In genomic region chr7:159027091-159027802, GRCh38 we compare ENCODE assay signal across 12 cellular contexts.
DNase-seq lines count a peak whose midpoint lies in the region; ATAC-seq, FAIRE-seq and TF ChIP-seq lines count a peak whose summit lies in the region.
"Had no signal": no experiment of that assay in that cellular context is flagged by ENCODE, and none has a peak within 500 bp of the region (broad histone marks: within the 10 kb centered on the region; RNA-seq: fewer than 3 reads in every experiment).

No MANE protein-coding gene starts in this region.

- no peak overlapping the region for H3K4me2 ChIP-seq in neural cell (ENCODE audit: low read length)
- H3K4me2 ChIP-seq in HepG2 (ENCODE audit: low read depth, low read length), result no peak overlapping the region

- H3K36me3 ChIP-seq in colonic mucosa (no peaks in the 10 kb centered on the region), neural cell (ENCODE audit: insufficient read depth, low read length) (no peaks in the 10 kb centered on the region), HepG2 (replicated peaks in 1 of 2; ENCODE audit: control insufficient read depth in 1 of 2, insufficient read depth in 2 of 2, low read length in 2 of 2) (no peaks in the 10 kb centered on the region)

- ATAC-seq in HepG2, result no peak

- TF ChIP-seq RAD21 in neural cell (conservative IDR thresholded peaks at IDR 0.05) (peak; percentile 50), HepG2 (CRISPR knock-in tag; IDR thresholded peaks at IDR 0.05) (no peak)

- POLR2A ChIA-PET in HepG2 (lab: Yijun Ruan, JAX), result no interaction called here

- DNase-seq in DMS53 (lab: John Stamatoyannopoulos, UW) (peak; percentile 84), DMS53 treated with DMSO at 0.1 percent for 48 hours (lab: John Stamatoyannopoulos, UW; ENCODE audit: unreplicated experiment) (no peak), LHCN-M2 (ENCODE audit: low read depth) (peak; percentile 18), colonic mucosa (peak; percentile 18), HepG2 (ENCODE audit: low spot score) (no peak), epidermal melanocyte (ENCODE audit: insufficient read length, low spot score) (no peak), RPMI8226 (no peak)
- DNase-seq: EL had no signal

- H3K4me1 ChIP-seq in colonic mucosa, result peaks cover 4% of the 10 kb centered on the region
- no peaks in the 10 kb centered on the region; the same call in 1 of the 2 replicates for H3K4me1 ChIP-seq in HepG2 (ENCODE audit: insufficient read depth, low read length)

- intact Hi-C loops in colonic mucosa (cut with DNase I) (no loop called here), HepG2 (cut with micrococcal nuclease; ENCODE audit: unreplicated experiment) (no loop called here)

- in situ Hi-C loops in HepG2 (cut with HindIII; ENCODE audit: extremely low pct_ligation_motif_present, low pct_unique_long_range_greater_than_20kb), result no loop called here

- H3K9me3 ChIP-seq in colonic mucosa (no peaks in the 10 kb centered on the region), neural cell (ENCODE audit: low read length) (no peaks in the 10 kb centered on the region), HepG2 (ENCODE audit: low read length) (no peaks in the 10 kb centered on the region)

- WGBS in HepG2 (ENCODE audit: low lambda C conversion rate), result 59% methylated on average over 22 of the region's 22 CpGs

- no peaks in the 10 kb centered on the region for H3F3A ChIP-seq in neural cell (ENCODE audit: insufficient read depth, low read length, poor library complexity, severe bottlenecking)

- no TSS peak for BruUV-seq in HepG2 (replicated peaks; lab: Mats Ljungman, UMichigan)

- TF ChIP-seq CTCF in colonic mucosa (IDR thresholded peaks at IDR 0.05) (no peak), neural cell (IDR thresholded peaks at IDR 0.05; ENCODE audit: poor library complexity, severe bottlenecking) (peak; percentile 48), HepG2 (CRISPR knock-in tag; IDR thresholded peaks at IDR 0.05) (no peak)

- H2AFZ ChIP-seq in neural cell (ENCODE audit: low read depth, low read length) (no peak overlapping the region), HepG2 (ENCODE audit: low read length) (no peak overlapping the region)

- TF ChIP-seq POLR2A in HepG2 (IDR thresholded peaks at IDR 0.05; ENCODE audit: insufficient read depth in 1 of 2, low read depth in 2 of 2, low read length in 2 of 2), result no peak

- no peaks in the 10 kb centered on the region for H4K20me1 ChIP-seq in neural cell (ENCODE audit: insufficient read depth)
- no peaks in the 10 kb centered on the region for H4K20me1 ChIP-seq in HepG2 (ENCODE audit: insufficient read depth, low read length)

- no peaks in the 10 kb centered on the region for H3K27me3 ChIP-seq in colonic mucosa
- H3K27me3 ChIP-seq in neural cell (ENCODE audit: insufficient read depth, low read depth, low read length), result peaks cover 3% of the 10 kb centered on the region
- peaks cover 1 to 46% of the 10 kb centered on the region in 2 experiments; a peak in 3 of 5 replicates for H3K27me3 ChIP-seq in HepG2 (ENCODE audit: control insufficient read depth in 1 of 2, insufficient read depth in 2 of 2, low read length in 2 of 2)

- TF ChIP-seq EP300 in neural cell (conservative IDR thresholded peaks at IDR 0.05; ENCODE audit: poor library complexity, severe bottlenecking) (no peak), HepG2 (IDR thresholded peaks at IDR 0.05; ENCODE audit: low read depth in 2 of 2, low read length in 2 of 2) (no peak), HepG2 (CRISPR knock-in tag; IDR thresholded peaks at IDR 0.05; ENCODE audit: borderline replicate concordance) (no peak)

- no peak overlapping the region for H3K27ac ChIP-seq in colonic mucosa
- H3K27ac ChIP-seq in neural cell (ENCODE audit: low read length), result no peak overlapping the region
- no peak overlapping the region for H3K27ac ChIP-seq in HepG2 (ENCODE audit: extremely low read length, insufficient read depth, low read length)
- H3K27ac ChIP-seq: epithelial cell of prostate, HL-60 had no signal

- CTCF ChIA-PET in HepG2 (lab: Yijun Ruan, JAX; ENCODE audit: low intra/inter-chr PET ratio, low total read pairs), result no interaction called here

- no peak for FAIRE-seq in HepG2 (lab: Jason Lieb, UNC)
- FAIRE-seq: A204.1 had no signal

- no peaks in the 10 kb centered on the region for H3K9me2 ChIP-seq in neural cell (ENCODE audit: insufficient read depth, low read length)

- H3K9ac ChIP-seq in colonic mucosa (ENCODE audit: low read depth in 2 of 2, low read length in 2 of 2) (no peak overlapping the region), neural cell (ENCODE audit: low read length) (no peak overlapping the region), HepG2 (ENCODE audit: insufficient read depth, low read depth, low read length) (no peak overlapping the region)

- H3K4me3 ChIP-seq in colonic mucosa (no peak overlapping the region), neural cell (ENCODE audit: low read length) (no peak overlapping the region), HepG2 (replicated peaks in 1 of 3; ENCODE audit: insufficient read depth in 1 of 3, low read depth in 2 of 3, low read length in 3 of 3) (no peak overlapping the region)

- H3K79me2 ChIP-seq in neural cell (replicated peaks; ENCODE audit: insufficient read depth, low read length) (no peaks in the 10 kb centered on the region), HepG2 (ENCODE audit: insufficient read depth, low read length) (no peaks in the 10 kb centered on the region)

TF ChIP-seq in neural cell, 6 proteins besides CTCF, POLR2A, EP300 and RAD21:
- TF ChIP-seq REST (IDR thresholded peaks at IDR 0.05; ENCODE audit: borderline replicate concordance), result no peak
- peak; percentile 49 for TF ChIP-seq SMC3 (conservative IDR thresholded peaks at IDR 0.05; ENCODE audit: poor library complexity)

TF ChIP-seq in HepG2, 621 proteins besides CTCF, POLR2A, EP300 and RAD21:
- TF ChIP-seq CREBL2 (CRISPR knock-in tag; IDR thresholded peaks at IDR 0.05; ENCODE audit: borderline replicate concordance), result no peak
- TF ChIP-seq ZNF790 (CRISPR knock-in tag; IDR thresholded peaks at IDR 0.05; ENCODE audit: borderline replicate concordance), result no peak
- no peak for TF ChIP-seq LRRFIP1 (CRISPR knock-in tag; conservative IDR thresholded peaks at IDR 0.05)
- TF ChIP-seq NR2F2 (IDR thresholded peaks at IDR 0.05; ENCODE audit: borderline replicate concordance, low read depth), result no peak
- no peak for TF ChIP-seq ZNF749 (CRISPR knock-in tag; IDR thresholded peaks at IDR 0.05; ENCODE audit: borderline replicate concordance)
- TF ChIP-seq GZF1 (CRISPR knock-in tag; IDR thresholded peaks at IDR 0.05), result no peak
- no peak for TF ChIP-seq SAFB2 (CRISPR knock-in tag; IDR thresholded peaks at IDR 0.05; ENCODE audit: borderline replicate concordance, low read depth)

Comparison
In these comparisons a context has a peak if more than half of its experiments do, and no peak if none do; other contexts are left out.
1. DNase-seq: peak in DMS53 (single experiment), LHCN-M2 (single experiment) and colonic mucosa (single experiment); none in DMS53 treated with DMSO at 0.1 percent for 48 hours (single experiment), HepG2 (single experiment), epidermal melanocyte (single experiment) and RPMI8226 (single experiment).